In the genomic region with DNA sequence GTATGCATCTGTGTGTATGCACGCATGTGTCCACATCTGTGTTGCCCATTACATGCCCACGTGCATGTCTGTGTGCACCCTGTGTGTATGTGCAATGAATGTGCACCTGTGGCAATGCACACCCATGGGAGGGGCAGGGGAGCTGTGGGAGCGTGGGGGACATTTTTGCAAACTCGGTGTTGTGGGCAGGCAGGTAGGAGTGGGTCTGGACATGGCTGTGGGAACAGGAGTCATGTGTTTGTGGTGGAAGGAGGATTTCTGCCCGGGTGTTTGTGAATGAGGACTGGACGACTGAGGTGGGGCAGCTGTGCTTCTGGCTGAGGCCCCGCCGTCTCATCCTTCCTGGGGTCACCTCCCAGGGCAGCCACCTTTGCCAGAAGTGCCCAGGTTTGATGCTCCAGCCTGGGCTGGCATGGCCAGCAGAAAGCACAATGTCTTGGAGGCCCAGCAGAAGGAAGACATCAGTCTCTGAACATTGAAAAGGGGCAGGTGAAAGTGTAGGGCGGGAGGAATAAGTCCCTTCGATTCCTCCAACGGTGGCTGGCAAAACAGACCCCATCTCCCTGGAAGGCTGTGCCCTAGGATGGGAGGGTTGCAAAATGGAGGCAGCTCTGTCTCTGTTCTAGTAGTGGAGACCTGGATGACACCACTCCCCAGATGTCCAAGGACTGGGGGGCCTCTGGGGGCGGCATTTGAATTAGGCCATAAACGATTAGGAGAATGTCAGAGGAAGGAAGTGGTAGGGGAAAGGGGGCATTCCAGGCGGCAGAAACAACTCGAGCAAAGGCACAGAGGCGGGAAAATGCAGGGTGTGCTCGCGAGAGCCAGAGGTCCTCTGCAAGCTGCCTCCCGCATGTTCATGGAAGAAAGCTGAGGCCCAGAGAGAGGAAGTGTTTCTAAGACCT, we compare ENCODE assay signal across 10 cellular contexts. TPM values are rescaled to one million over a fixed set of nuclear protein-coding genes. Genes with fewer than 3 reads are reported as not detected.
DNase-seq lines count a peak whose midpoint lies in the region; ATAC-seq, FAIRE-seq and TF ChIP-seq lines count a peak whose summit lies in the region.
"Had no signal": no experiment of that assay in that cellular context is flagged by ENCODE, and none has a peak within 500 bp of the region (broad histone marks: within the 10 kb centered on the region; RNA-seq: fewer than 3 reads in every experiment).

No MANE protein-coding gene starts in this region.

- no peaks in the 10 kb centered on the region for H3K27me3 Mint-ChIP-seq in activated CD8-positive, alpha-beta T cell treated with anti-CD3 and anti-CD28 coated beads, Interleukin-2, amount 10 ng/mL, durations not matched to agents 7 days and 5 days (ENCODE audit: low read depth)

- H3K4me2 ChIP-seq in HepG2 (ENCODE audit: low read depth, low read length) = no peak overlapping the region

- H3K9me3 ChIP-seq in left ventricle myocardium inferior (replicated peaks) = no peaks in the 10 kb centered on the region
- H3K9me3 ChIP-seq in HepG2 (ENCODE audit: low read length) = no peaks in the 10 kb centered on the region
- no peaks in the 10 kb centered on the region for H3K9me3 ChIP-seq in upper lobe of right lung

- no peaks in the 10 kb centered on the region for H3K27me3 ChIP-seq in left ventricle myocardium inferior (ENCODE audit: low read depth)
- H3K27me3 ChIP-seq in HepG2 (ENCODE audit: control insufficient read depth in 1 of 2, insufficient read depth in 2 of 2, low read length in 2 of 2) = no peaks in the 10 kb centered on the region
- H3K27me3 ChIP-seq in upper lobe of right lung = no peaks in the 10 kb centered on the region

- in situ Hi-C loops in HepG2 (cut with HindIII; ENCODE audit: extremely low pct_ligation_motif_present, low pct_unique_long_range_greater_than_20kb) = no loop called here

- H3K4me1 Mint-ChIP-seq in activated CD8-positive, alpha-beta T cell treated with anti-CD3 and anti-CD28 coated beads, Interleukin-2, amount 10 ng/mL, durations not matched to agents 7 days and 5 days (ENCODE audit: low read depth) = peaks cover 50% of the 10 kb centered on the region

- intact Hi-C loops in left ventricle myocardium inferior (cut with micrococcal nuclease) = no loop called here
- intact Hi-C loops in cardiac septum (cut with DNase I) = no loop called here
- intact Hi-C loops in HepG2 (cut with micrococcal nuclease; ENCODE audit: unreplicated experiment) = no loop called here
- intact Hi-C loops in upper lobe of right lung (cut with DNase I) = no loop called here

- H2AFZ ChIP-seq in HepG2 (ENCODE audit: low read length) = no peak overlapping the region

- CTCF ChIA-PET in activated CD8-positive, alpha-beta T cell treated with anti-CD3 and anti-CD28 coated beads, Interleukin-2, amount 10 ng/mL, durations not matched to agents 7 days and 5 days (lab: Charles Lee) = interaction anchor here (0.7 to 1.7 kb wide), 3 partner anchors 11 to 30 kb away, joined by 3 to 7 read pairs (median 4); no protein-coding TSS in a partner anchor
- CTCF ChIA-PET in HepG2 (lab: Yijun Ruan, JAX; ENCODE audit: low intra/inter-chr PET ratio, low total read pairs) = no interaction called here

- H3K27ac ChIP-seq in left ventricle myocardium inferior (replicated peaks) (peak overlapping the region; percentile 100), HepG2 (ENCODE audit: extremely low read length, insufficient read depth, low read length) (no peak overlapping the region), upper lobe of right lung (peak overlapping the region; percentile 85)

- TF ChIP-seq CTCF in left ventricle myocardium inferior (IDR thresholded peaks at IDR 0.05; ENCODE audit: borderline replicate concordance) (no peak), HepG2 (CRISPR knock-in tag; IDR thresholded peaks at IDR 0.05) (no peak), upper lobe of right lung (IDR thresholded peaks at IDR 0.05) (no peak)

- no peaks in the 10 kb centered on the region for H3K9me3 Mint-ChIP-seq in activated CD8-positive, alpha-beta T cell treated with anti-CD3 and anti-CD28 coated beads, Interleukin-2, amount 10 ng/mL, durations not matched to agents 7 days and 5 days (ENCODE audit: insufficient read depth)

- H3K36me3 Mint-ChIP-seq in activated CD8-positive, alpha-beta T cell treated with anti-CD3 and anti-CD28 coated beads, Interleukin-2, amount 10 ng/mL, durations not matched to agents 7 days and 5 days (ENCODE audit: low read depth) = no peaks in the 10 kb centered on the region

- TF ChIP-seq EP300 in HepG2 (IDR thresholded peaks at IDR 0.05; ENCODE audit: low read depth in 2 of 2, low read length in 2 of 2) (no peak), HepG2 (CRISPR knock-in tag; IDR thresholded peaks at IDR 0.05; ENCODE audit: borderline replicate concordance) (no peak)

- H3K4me3 Mint-ChIP-seq in activated CD8-positive, alpha-beta T cell treated with anti-CD3 and anti-CD28 coated beads, Interleukin-2, amount 10 ng/mL, durations not matched to agents 7 days and 5 days = no peak overlapping the region

- peak overlapping the region; percentile 85 for H3K27ac Mint-ChIP-seq in activated CD8-positive, alpha-beta T cell treated with anti-CD3 and anti-CD28 coated beads, Interleukin-2, amount 10 ng/mL, durations not matched to agents 7 days and 5 days

- no peak for TF ChIP-seq RAD21 in HepG2 (CRISPR knock-in tag; IDR thresholded peaks at IDR 0.05)

- H3K36me3 ChIP-seq in left ventricle myocardium inferior (no peaks in the 10 kb centered on the region), HepG2 (replicated peaks in 1 of 2; ENCODE audit: control insufficient read depth in 1 of 2, insufficient read depth in 2 of 2, low read length in 2 of 2) (no peaks in the 10 kb centered on the region), upper lobe of right lung (no peaks in the 10 kb centered on the region)

- POLR2A ChIA-PET in activated CD8-positive, alpha-beta T cell treated with anti-CD3 and anti-CD28 coated beads, Interleukin-2, amount 10 ng/mL, durations not matched to agents 7 days and 5 days (lab: Charles Lee) = interaction anchor here (1.7 to 3.1 kb wide), 3 partner anchors 10 to 49 kb away, joined by 5 to 17 read pairs (median 9); no protein-coding TSS in a partner anchor
- POLR2A ChIA-PET in HepG2 (lab: Yijun Ruan, JAX) = no interaction called here

- peaks cover 49% of the 10 kb centered on the region for H3K4me1 ChIP-seq in left ventricle myocardium inferior
- H3K4me1 ChIP-seq in HepG2 (ENCODE audit: insufficient read depth, low read length) = peaks cover 38% of the 10 kb centered on the region
- peaks cover 39% of the 10 kb centered on the region for H3K4me1 ChIP-seq in upper lobe of right lung

- ATAC-seq in activated CD8-positive, alpha-beta T cell treated with anti-CD3 and anti-CD28 coated beads, Interleukin-2, amount 10 ng/mL, durations not matched to agents 7 days and 5 days = no peak
- ATAC-seq in HepG2 (no peak), upper lobe of right lung (no peak), GM21423 (IDR thresholded peaks at IDR 0.05; ENCODE audit: unreplicated experiment) (no peak)

- 76% methylated on average over 19 of the region's 19 CpGs for WGBS in HepG2 (ENCODE audit: low lambda C conversion rate)

- no peak overlapping the region for H3K9ac ChIP-seq in HepG2 (ENCODE audit: insufficient read depth, low read depth, low read length)

- no peak for FAIRE-seq in HepG2 (lab: Jason Lieb, UNC)

- no peaks in the 10 kb centered on the region for H4K20me1 ChIP-seq in HepG2 (ENCODE audit: insufficient read depth, low read length)

- DNase-seq in left ventricle myocardium inferior (no peak), cardiac septum (ENCODE audit: low spot score) (no peak), HepG2 (ENCODE audit: low spot score) (no peak), upper lobe of right lung (peak; percentile 61), dermis blood vessel endothelial cell (no peak), HUDEP-2 (lab: John Stamatoyannopoulos, UW; ENCODE audit: unreplicated experiment in 76 of 76) (no peak)
- DNase-seq in activated CD8-positive, alpha-beta T cell treated with anti-CD3 and anti-CD28 coated beads, Interleukin-2, amount 10 ng/mL, durations not matched to agents 7 days and 5 days = no peak
- DNase-seq: NCI-H187 had no signal

- no peaks in the 10 kb centered on the region for H3K79me2 ChIP-seq in HepG2 (ENCODE audit: insufficient read depth, low read length)

- H3K4me3 ChIP-seq in left ventricle myocardium inferior = no peak overlapping the region
- no peak overlapping the region for H3K4me3 ChIP-seq in HepG2 (replicated peaks in 1 of 3; ENCODE audit: insufficient read depth in 1 of 3, low read depth in 2 of 3, low read length in 3 of 3)
- no peak overlapping the region for H3K4me3 ChIP-seq in upper lobe of right lung

- TF ChIP-seq POLR2A in HepG2 (IDR thresholded peaks at IDR 0.05; ENCODE audit: insufficient read depth in 1 of 2, low read depth in 2 of 2, low read length in 2 of 2) = no peak

- no TSS peak for BruUV-seq in HepG2 (replicated peaks; lab: Mats Ljungman, UMichigan)

RNA-seq across cellular contexts. Expression of gene ARMC12, which starts 19.1 kb away (rescaled TPM):
- total RNA-seq in left ventricle myocardium inferior (not detected), cardiac septum (0.22 TPM), HepG2 (2016; rRNA removed; fragmentation: Illumina TruSeq; extraction: Trizol) (not detected in 2 replicates), upper lobe of right lung (0.52 TPM), dermis blood vessel endothelial cell (0.34 and 0.37 TPM in 2 replicates)
- total RNA-seq in activated CD8-positive, alpha-beta T cell treated with anti-CD3 and anti-CD28 coated beads, Interleukin-2, amount 10 ng/mL, durations not matched to agents 7 days and 5 days = under 1 TPM; 0.37 to 0.45 TPM
- total RNA-seq in HepG2 (2016; cell fraction: cytosol; rRNA removed; fragmentation: Illumina TruSeq; extraction: Trizol; ENCODE audit: low read depth) = not detected in 2 replicates
- total RNA-seq in HepG2 (2016; cell fraction: insoluble cytoplasmic fraction; rRNA removed; fragmentation: Illumina TruSeq; extraction: Trizol) = 0.17 TPM in 1 of 2 replicates, not detected in the other
- total RNA-seq in HepG2 (2016; cell fraction: membrane; rRNA removed; fragmentation: Illumina TruSeq; extraction: Trizol) = not detected in 2 replicates
- total RNA-seq in HepG2 (2016; cell fraction: nucleus; rRNA removed; fragmentation: Illumina TruSeq; extraction: Trizol) = not detected in 2 replicates
- 1.3 and 1.4 TPM in 2 replicates for polyA plus RNA-seq in HepG2 (2011; rRNA removed)
- 0.71 and 1.0 TPM in 2 replicates for polyA plus RNA-seq in HepG2 (2011; cell fraction: cytosol; rRNA removed)
- polyA plus RNA-seq in HepG2 (2011; cell fraction: nucleus; rRNA removed) = 4.4 and 4.7 TPM in 2 replicates
- 0.15 and 0.76 TPM in 2 replicates for polyA plus RNA-seq in HepG2 (2012)
- polyA plus RNA-seq in HepG2 (2016; cell fraction: cytosol; fragmentation: Illumina TruSeq; extraction: Trizol; ENCODE audit: low read depth) = 0.15 TPM in 1 of 2 replicates, not detected in the other
- polyA plus RNA-seq in HepG2 (2016; cell fraction: insoluble cytoplasmic fraction; fragmentation: Illumina TruSeq; extraction: Trizol; ENCODE audit: low read depth) = not detected in 2 replicates
- polyA plus RNA-seq in HepG2 (2016; cell fraction: membrane; fragmentation: Illumina TruSeq; extraction: Trizol; ENCODE audit: low read depth) = not detected in 2 replicates
- 0.47 TPM in 1 of 2 replicates, not detected in the other for polyA plus RNA-seq in HepG2 (2016; cell fraction: nucleus; fragmentation: Illumina TruSeq; extraction: Trizol; ENCODE audit: insufficient read depth, low read depth)
- 0.21 and 0.38 TPM in 2 replicates for polyA minus RNA-seq in HepG2 (2011; rRNA and poly(A)+ RNA removed; ENCODE audit: low replicate concordance)
- not detected in 2 replicates for polyA minus RNA-seq in HepG2 (2011; cell fraction: cytosol; rRNA and poly(A)+ RNA removed)
- polyA minus RNA-seq in HepG2 (2011; cell fraction: nucleus; rRNA and poly(A)+ RNA removed) = 1.2 TPM in 1 of 2 replicates, not detected in the other

RNA-seq across cellular contexts. Expression of gene FKBP5, which starts 29.0 kb away (rescaled TPM):
- 101 TPM for total RNA-seq in left ventricle myocardium inferior
- 29.7 TPM for total RNA-seq in cardiac septum
- 10 to 100 TPM; 78.7 to 79.5 TPM for total RNA-seq in activated CD8-positive, alpha-beta T cell treated with anti-CD3 and anti-CD28 coated beads, Interleukin-2, amount 10 ng/mL, durations not matched to agents 7 days and 5 days
- total RNA-seq in HepG2 (2016; rRNA removed; fragmentation: Illumina TruSeq; extraction: Trizol) = 17.4 and 30.9 TPM in 2 replicates
- 9.1 and 9.8 TPM in 2 replicates for total RNA-seq in HepG2 (2016; cell fraction: cytosol; rRNA removed; fragmentation: Illumina TruSeq; extraction: Trizol; ENCODE audit: low read depth)
- total RNA-seq in HepG2 (2016; cell fraction: insoluble cytoplasmic fraction; rRNA removed; fragmentation: Illumina TruSeq; extraction: Trizol) = 17.4 and 28.9 TPM in 2 replicates
- 15.6 and 16.6 TPM in 2 replicates for total RNA-seq in HepG2 (2016; cell fraction: membrane; rRNA removed; fragmentation: Illumina TruSeq; extraction: Trizol)
- 13.7 and 15.0 TPM in 2 replicates for total RNA-seq in HepG2 (2016; cell fraction: nucleus; rRNA removed; fragmentation: Illumina TruSeq; extraction: Trizol)
- polyA plus RNA-seq in HepG2 (2011; rRNA removed) = 6.9 and 8.0 TPM in 2 replicates
- polyA plus RNA-seq in HepG2 (2011; cell fraction: cytosol; rRNA removed) = 4.0 and 5.9 TPM in 2 replicates
- 2.9 and 3.5 TPM in 2 replicates for polyA plus RNA-seq in HepG2 (2011; cell fraction: nucleus; rRNA removed)
- polyA plus RNA-seq in HepG2 (2012) = 13.9 and 16.1 TPM in 2 replicates
- polyA plus RNA-seq in HepG2 (2016; cell fraction: cytosol; fragmentation: Illumina TruSeq; extraction: Trizol; ENCODE audit: low read depth) = 2.6 and 2.8 TPM in 2 replicates
- polyA plus RNA-seq in HepG2 (2016; cell fraction: insoluble cytoplasmic fraction; fragmentation: Illumina TruSeq; extraction: Trizol; ENCODE audit: low read depth) = 46.6 and 52.0 TPM in 2 replicates
- polyA plus RNA-seq in HepG2 (2016; cell fraction: membrane; fragmentation: Illumina TruSeq; extraction: Trizol; ENCODE audit: low read depth) = 10.4 and 11.9 TPM in 2 replicates
- 24.1 and 24.8 TPM in 2 replicates for polyA plus RNA-seq in HepG2 (2016; cell fraction: nucleus; fragmentation: Illumina TruSeq; extraction: Trizol; ENCODE audit: insufficient read depth, low read depth)
- polyA minus RNA-seq in HepG2 (2011; rRNA and poly(A)+ RNA removed; ENCODE audit: low replicate concordance) = 4.5 and 8.4 TPM in 2 replicates
- polyA minus RNA-seq in HepG2 (2011; cell fraction: cytosol; rRNA and poly(A)+ RNA removed) = 6.9 and 7.1 TPM in 2 replicates
- 7.6 and 10.1 TPM in 2 replicates for polyA minus RNA-seq in HepG2 (2011; cell fraction: nucleus; rRNA and poly(A)+ RNA removed)
- 142 TPM for total RNA-seq in upper lobe of right lung
- 40.0 and 73.4 TPM in 2 replicates for total RNA-seq in dermis blood vessel endothelial cell

RNA-seq across cellular contexts. Expression of gene CLPSL2, which starts 58.7 kb away (rescaled TPM):
- total RNA-seq in left ventricle myocardium inferior (not detected), cardiac septum (not detected), HepG2 (2016; rRNA removed; fragmentation: Illumina TruSeq; extraction: Trizol) (not detected in 2 replicates), upper lobe of right lung (not detected), dermis blood vessel endothelial cell (not detected in 2 replicates)
- not detected for total RNA-seq in activated CD8-positive, alpha-beta T cell treated with anti-CD3 and anti-CD28 coated beads, Interleukin-2, amount 10 ng/mL, durations not matched to agents 7 days and 5 days
- not detected in 2 replicates for total RNA-seq in HepG2 (2016; cell fraction: cytosol; rRNA removed; fragmentation: Illumina TruSeq; extraction: Trizol; ENCODE audit: low read depth)
- total RNA-seq in HepG2 (2016; cell fraction: insoluble cytoplasmic fraction; rRNA removed; fragmentation: Illumina TruSeq; extraction: Trizol) = not detected in 2 replicates
- not detected in 2 replicates for total RNA-seq in HepG2 (2016; cell fraction: membrane; rRNA removed; fragmentation: Illumina TruSeq; extraction: Trizol)
- not detected in 2 replicates for total RNA-seq in HepG2 (2016; cell fraction: nucleus; rRNA removed; fragmentation: Illumina TruSeq; extraction: Trizol)
- polyA plus RNA-seq in HepG2 (2011; rRNA removed) = not detected in 2 replicates
- polyA plus RNA-seq in HepG2 (2011; cell fraction: cytosol; rRNA removed) = not detected in 2 replicates
- polyA plus RNA-seq in HepG2 (2011; cell fraction: nucleus; rRNA removed) = not detected in 2 replicates
- not detected in 2 replicates for polyA plus RNA-seq in HepG2 (2012)
- not detected in 2 replicates for polyA plus RNA-seq in HepG2 (2016; cell fraction: cytosol; fragmentation: Illumina TruSeq; extraction: Trizol; ENCODE audit: low read depth)
- polyA plus RNA-seq in HepG2 (2016; cell fraction: insoluble cytoplasmic fraction; fragmentation: Illumina TruSeq; extraction: Trizol; ENCODE audit: low read depth) = not detected in 2 replicates
- not detected in 2 replicates for polyA plus RNA-seq in HepG2 (2016; cell fraction: membrane; fragmentation: Illumina TruSeq; extraction: Trizol; ENCODE audit: low read depth)
- polyA plus RNA-seq in HepG2 (2016; cell fraction: nucleus; fragmentation: Illumina TruSeq; extraction: Trizol; ENCODE audit: insufficient read depth, low read depth) = not detected in 2 replicates
- polyA minus RNA-seq in HepG2 (2011; rRNA and poly(A)+ RNA removed; ENCODE audit: low replicate concordance) = not detected in 2 replicates
- polyA minus RNA-seq in HepG2 (2011; cell fraction: cytosol; rRNA and poly(A)+ RNA removed) = not detected in 2 replicates
- polyA minus RNA-seq in HepG2 (2011; cell fraction: nucleus; rRNA and poly(A)+ RNA removed) = not detected in 2 replicates
- total RNA-seq: osteoblast had no signal
